ENCODE assay signal across 13 cellular contexts in the genomic region with DNA sequence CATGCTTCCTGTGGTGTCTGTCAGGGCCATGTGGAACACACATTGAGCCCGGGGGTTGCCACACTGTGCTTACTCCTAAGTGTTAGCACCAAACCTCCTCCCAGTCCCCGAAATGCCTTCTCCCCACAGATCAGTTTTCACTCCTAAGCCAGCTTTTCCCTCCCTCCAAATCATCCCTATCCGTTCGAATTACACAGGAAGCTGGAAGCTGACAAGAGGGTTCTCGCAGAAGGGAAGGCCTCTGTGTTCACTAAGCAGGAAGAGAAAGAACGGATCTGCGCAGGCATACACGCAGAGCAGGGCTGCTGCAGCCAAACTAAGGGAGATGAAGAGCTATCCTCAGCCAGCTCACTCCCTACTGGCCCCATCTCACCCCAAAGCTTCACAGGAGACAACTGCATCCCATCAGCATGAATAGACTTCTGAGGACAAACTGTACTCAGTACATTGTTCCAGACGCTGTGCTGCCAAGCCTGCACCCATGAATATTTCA. TPM values are rescaled to one million over a fixed set of nuclear protein-coding genes. Genes with fewer than 3 reads are reported as not detected.
A peak's percentile ranks its signal among the peaks of the same experiment; 100 is the strongest.
DNase-seq lines count a peak whose midpoint lies in the region; ATAC-seq and TF ChIP-seq lines count a peak whose summit lies in the region.
"Had no signal": no experiment of that assay in that cellular context is flagged by ENCODE, and none has a peak within 500 bp of the region (broad histone marks: within the 10 kb centered on the region; RNA-seq: fewer than 3 reads in every experiment).

No MANE protein-coding gene starts in this region.

- H3K27me3 ChIP-seq in esophagus squamous epithelium = no peaks in the 10 kb centered on the region
- no peaks in the 10 kb centered on the region for H3K27me3 ChIP-seq in mucosa of rectum (ENCODE audit: control insufficient read depth in 2 of 2, insufficient read depth in 2 of 2, low read length in 2 of 2)
- no peaks in the 10 kb centered on the region for H3K27me3 ChIP-seq in neuronal stem cell (ENCODE audit: control insufficient read depth in 3 of 3, insufficient read depth in 3 of 3, low read depth in 1 of 3, low read length in 3 of 3)
- H3K27me3 ChIP-seq: cardiac muscle cell, SJCRH30, tibial nerve had no signal

- H3K36me3 ChIP-seq in esophagus squamous epithelium = no peaks in the 10 kb centered on the region
- H3K36me3 ChIP-seq in mucosa of rectum (ENCODE audit: control insufficient read depth in 2 of 2, insufficient read depth in 2 of 2, low read length in 2 of 2) = no peaks in the 10 kb centered on the region
- peaks cover 0 to 17% of the 10 kb centered on the region in 2 donors for H3K36me3 ChIP-seq in neuronal stem cell (replicated peaks in 1 of 2; ENCODE audit: control insufficient read depth in 2 of 2, insufficient read depth in 2 of 2, low read length in 2 of 2)
- H3K36me3 ChIP-seq: cardiac muscle cell, SJCRH30 had no signal

- peaks cover 16% of the 10 kb centered on the region for H3K9me3 Mint-ChIP-seq in activated naive CD4-positive, alpha-beta T cell treated with anti-CD3 and anti-CD28 coated beads, Interleukin-2, amount 10 ng/mL, durations not matched to agents 7 days and 5 days
- H3K9me3 Mint-ChIP-seq in type B pancreatic cell = peaks cover 3% of the 10 kb centered on the region

- CTCF ChIA-PET in activated naive CD4-positive, alpha-beta T cell treated with anti-CD3 and anti-CD28 coated beads, Interleukin-2, amount 10 ng/mL, durations not matched to agents 7 days and 5 days (lab: Charles Lee) = no interaction called here

- H3K4me3 Mint-ChIP-seq in activated naive CD4-positive, alpha-beta T cell treated with anti-CD3 and anti-CD28 coated beads, Interleukin-2, amount 10 ng/mL, durations not matched to agents 7 days and 5 days = no peak overlapping the region
- no peak overlapping the region for H3K4me3 Mint-ChIP-seq in type B pancreatic cell

- H3K4me2 ChIP-seq in neuronal stem cell (ENCODE audit: insufficient read depth, low read length, poor library complexity, severe bottlenecking) = no peak overlapping the region

- H3K9me3 ChIP-seq in esophagus squamous epithelium (peaks cover 0 to 9% (median 5%) of the 10 kb centered on the region in 3 donors), mucosa of rectum (ENCODE audit: control insufficient read depth in 2 of 2, low read length in 2 of 2) (no peaks in the 10 kb centered on the region), neuronal stem cell (replicated peaks in 1 of 2; ENCODE audit: control insufficient read depth in 2 of 2, insufficient read depth in 1 of 2, low read depth in 1 of 2, low read length in 2 of 2) (peaks cover 0 to 23% of the 10 kb centered on the region in 2 donors)
- H3K9me3 ChIP-seq: SJCRH30 had no signal

- H4K8ac ChIP-seq in neuronal stem cell (ENCODE audit: low read depth, low read length) = no peak overlapping the region

- WGBS in esophagus squamous epithelium, 2 donors = 46 to 84% methylated on average over 3 to 9 of the region's 9 CpGs
- no CpG with 5 or more reads among the region's 9 CpGs for WGBS in neuronal stem cell (ENCODE audit: extremely low coverage in 2 of 2, insufficient read length in 2 of 2, insufficient replicate concordance in 1 of 2), 2 donors

- H3K4me1 ChIP-seq in esophagus squamous epithelium (peaks cover 0 to 39% (median 15%) of the 10 kb centered on the region in 3 donors), mucosa of rectum (ENCODE audit: control insufficient read depth in 2 of 2, insufficient read depth in 2 of 2, low read length in 2 of 2) (peaks cover 0 to 5% of the 10 kb centered on the region in 2 donors), neuronal stem cell (ENCODE audit: control insufficient read depth in 2 of 2, insufficient read depth in 1 of 2, low read depth in 1 of 2, low read length in 2 of 2) (peaks cover 0 to 2% of the 10 kb centered on the region in 2 donors)
- H3K4me1 ChIP-seq: SJCRH30 had no signal

- no peak overlapping the region for H3K4ac ChIP-seq in neuronal stem cell (ENCODE audit: low read length)

- no peaks in the 10 kb centered on the region for H3K4me1 Mint-ChIP-seq in activated naive CD4-positive, alpha-beta T cell treated with anti-CD3 and anti-CD28 coated beads, Interleukin-2, amount 10 ng/mL, durations not matched to agents 7 days and 5 days
- H3K4me1 Mint-ChIP-seq in type B pancreatic cell (ENCODE audit: unreplicated experiment) = peaks cover 42% of the 10 kb centered on the region

- H3K14ac ChIP-seq in neuronal stem cell (ENCODE audit: low read length) = no peak overlapping the region

- H2BK120ac ChIP-seq in neuronal stem cell (ENCODE audit: low read depth, low read length) = no peak overlapping the region

- H3K27me3 Mint-ChIP-seq in activated naive CD4-positive, alpha-beta T cell treated with anti-CD3 and anti-CD28 coated beads, Interleukin-2, amount 10 ng/mL, durations not matched to agents 7 days and 5 days = no peaks in the 10 kb centered on the region
- no peaks in the 10 kb centered on the region for H3K27me3 Mint-ChIP-seq in type B pancreatic cell

- peak overlapping the region in 1 of 2 donors; percentile 6 for H3K9ac ChIP-seq in mucosa of rectum (ENCODE audit: low read depth in 1 of 2, low read length in 2 of 2)
- H3K9ac ChIP-seq in neuronal stem cell (ENCODE audit: low read depth, low read length, poor library complexity) = no peak overlapping the region

- H3K27ac Mint-ChIP-seq in activated naive CD4-positive, alpha-beta T cell treated with anti-CD3 and anti-CD28 coated beads, Interleukin-2, amount 10 ng/mL, durations not matched to agents 7 days and 5 days = no peak overlapping the region
- H3K27ac Mint-ChIP-seq in type B pancreatic cell = no peak overlapping the region

- H3K27ac ChIP-seq in esophagus squamous epithelium = peak overlapping the region; percentile 65 to 88 (median 85)
- H3K27ac ChIP-seq in mucosa of rectum (ENCODE audit: low read depth in 2 of 2, low read length in 2 of 2) = peak overlapping the region; percentile 36 to 62
- H3K27ac ChIP-seq in neuronal stem cell (replicated peaks; ENCODE audit: low read length) = no peak overlapping the region
- H3K27ac ChIP-seq: cardiac muscle cell, SJCRH30 had no signal

- H2BK12ac ChIP-seq in neuronal stem cell (ENCODE audit: low read length) = no peak overlapping the region

- H2AK5ac ChIP-seq in neuronal stem cell (ENCODE audit: low read depth, low read length) = no peak overlapping the region

- peaks cover 5% of the 10 kb centered on the region for H3K79me1 ChIP-seq in neuronal stem cell (ENCODE audit: low read depth, low read length)

- H2BK15ac ChIP-seq in neuronal stem cell (ENCODE audit: low read length) = no peak overlapping the region

- H2AFZ ChIP-seq in neuronal stem cell (ENCODE audit: low read length) = no peak overlapping the region

- peaks cover 8% of the 10 kb centered on the region for H3K36me3 Mint-ChIP-seq in activated naive CD4-positive, alpha-beta T cell treated with anti-CD3 and anti-CD28 coated beads, Interleukin-2, amount 10 ng/mL, durations not matched to agents 7 days and 5 days
- peaks cover 24% of the 10 kb centered on the region for H3K36me3 Mint-ChIP-seq in type B pancreatic cell

- TF ChIP-seq POLR2A in esophagus squamous epithelium (IDR thresholded peaks at IDR 0.05) = no peak

- H2BK5ac ChIP-seq in neuronal stem cell (ENCODE audit: low read length) = no peak overlapping the region

- H3K4me3 ChIP-seq in esophagus squamous epithelium (no peak overlapping the region), mucosa of rectum (ENCODE audit: low read length in 2 of 2) (no peak overlapping the region), neuronal stem cell (ENCODE audit: low read length in 2 of 2) (no peak overlapping the region)
- H3K4me3 ChIP-seq: cardiac muscle cell, SJCRH30, tibial nerve had no signal

- no peak for TF ChIP-seq CTCF in esophagus squamous epithelium (IDR thresholded peaks at IDR 0.05)
- no peak for TF ChIP-seq CTCF in type B pancreatic cell (conservative IDR thresholded peaks at IDR 0.05)

- H3K18ac ChIP-seq in neuronal stem cell (ENCODE audit: low read length) = no peak overlapping the region

- intact Hi-C loops in esophagus squamous epithelium (cut with DNase I) = no loop called here

- H4K91ac ChIP-seq in neuronal stem cell (ENCODE audit: low read depth, low read length, poor library complexity) = no peak overlapping the region

- no peak overlapping the region for H3K23ac ChIP-seq in neuronal stem cell (ENCODE audit: low read depth, low read length, poor library complexity)

- peak; percentile 16 for DNase-seq in activated naive CD4-positive, alpha-beta T cell treated with anti-CD3 and anti-CD28 coated beads, Interleukin-2, amount 10 ng/mL, durations not matched to agents 7 days and 5 days
- DNase-seq in activated naive CD4-positive, alpha-beta T cell (lab: John Stamatoyannopoulos, UW) = no peak
- DNase-seq in esophagus squamous epithelium (lab: John Stamatoyannopoulos, UW) (no peak), type B pancreatic cell (ENCODE audit: extremely low spot score, unreplicated experiment) (peak; percentile 55), T-helper 1 cell (no peak), neuronal stem cell (ENCODE audit: low spot score) (no peak)
- DNase-seq: ACHN; activated CD4-positive, alpha-beta T cell treated with anti-CD3 and anti-CD28 coated beads, Interleukin-2, amount 50 U/mL, for 4 hours had no signal

- no peak for ATAC-seq in GM19455 (IDR thresholded peaks at IDR 0.05; ENCODE audit: unreplicated experiment)

RNA-seq across cellular contexts. Expression of a gene that starts 32.3 kb away (rescaled TPM):
- 10 to 100 TPM; 14.1 to 23.7 (median 15.4) TPM for total RNA-seq in esophagus squamous epithelium
- 10.4 and 27.0 TPM in 2 replicates for total RNA-seq in type B pancreatic cell (ENCODE audit: low replicate concordance)
- polyA plus RNA-seq in neuronal stem cell (2013, experiment 1 of 2) = 33.7 TPM
- polyA plus RNA-seq in neuronal stem cell (2013, experiment 2 of 2) = 33.8 TPM

Comparison
In these comparisons a context has a peak if more than half of its experiments do, and no peak if none do; other contexts are left out.
1. DNase-seq: peak in activated naive CD4-positive, alpha-beta T cell treated with anti-CD3 and anti-CD28 coated beads, Interleukin-2, amount 10 ng/mL, durations not matched to agents 7 days and 5 days (single experiment) and type B pancreatic cell (single experiment); none in activated naive CD4-positive, alpha-beta T cell (0 of 4), esophagus squamous epithelium (single experiment), T-helper 1 cell (0 of 5) and neuronal stem cell (single experiment).